8 cellular contexts compared by ENCODE assay signal in the genomic region with DNA sequence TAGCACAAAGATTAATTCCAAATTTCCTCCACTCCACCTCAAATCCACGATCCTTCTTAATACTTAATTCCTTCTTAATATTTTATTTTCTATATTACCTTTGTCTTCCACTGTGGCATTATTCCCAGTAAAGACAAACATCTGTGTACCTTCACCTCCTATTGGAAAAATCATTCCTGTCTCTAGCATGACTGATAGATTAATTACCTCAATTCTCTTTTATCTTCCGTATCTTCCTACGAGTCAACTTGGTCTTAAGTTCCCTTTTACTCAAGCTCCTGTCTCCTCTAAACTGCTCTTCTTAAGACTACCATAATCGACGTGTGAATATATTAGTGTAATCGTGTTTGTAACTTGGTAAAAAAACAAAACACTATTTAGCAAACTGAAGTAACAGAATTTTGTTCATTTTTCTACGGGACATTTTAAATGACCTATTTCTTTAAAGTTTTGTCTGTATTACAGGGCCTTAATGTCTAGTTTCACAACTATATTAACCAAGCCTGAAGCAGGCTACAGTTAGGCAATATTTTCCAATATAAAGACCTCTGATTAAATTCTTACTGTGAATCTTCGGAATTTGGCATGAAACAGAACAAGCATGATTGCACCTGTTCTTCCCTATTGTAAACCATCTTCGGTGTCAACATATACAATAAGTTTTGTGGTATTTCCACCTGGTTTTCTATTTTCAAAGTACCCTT. TPM values are rescaled to one million over a fixed set of nuclear protein-coding genes. Genes with fewer than 3 reads are reported as not detected.
A peak's percentile ranks its signal among the peaks of the same experiment; 100 is the strongest.
DNase-seq lines count a peak whose midpoint lies in the region; ATAC-seq, FAIRE-seq and TF ChIP-seq lines count a peak whose summit lies in the region.

No MANE protein-coding gene starts in this region.

- TF ChIP-seq CTCF in cardiac muscle cell (IDR thresholded peaks at IDR 0.05; ENCODE audit: low read depth, low read length) (no peak), kidney (IDR thresholded peaks at IDR 0.05; ENCODE audit: borderline replicate concordance, extremely low read depth, insufficient read depth) (no peak), thoracic aorta (IDR thresholded peaks at IDR 0.05) (no peak)

- FAIRE-seq in kidney (lab: Jason Lieb, UNC) (no peak), GM19239 (lab: Jason Lieb, UNC) (no peak)

- H3K36me3 Mint-ChIP-seq in activated T-helper 1 cell treated with anti-CD3 and anti-CD28 coated beads, Interleukin-12 subunit alpha, Interleukin-12 subunit beta, Interleukin-2, Interleukin-4 antibody, amounts not matched to agents 30 ng/mL and 10 ng/mL and 1 ng/mL, durations not matched to agents 14 hours and 24 hours and 36 hours (ENCODE audit: low read depth): peaks cover 22% of the 10 kb centered on the region

- peak overlapping the region; percentile 3 to 94 for H3K9ac ChIP-seq in kidney (ENCODE audit: low read length in 2 of 2)

- H3K27ac ChIP-seq in cardiac muscle cell (peak overlapping the region; percentile 81), kidney (ENCODE audit: low read depth in 2 of 2, low read length in 2 of 2) (peak overlapping the region; percentile 85 to 86), thoracic aorta (peak overlapping the region; percentile 94 to 97)

- no peak for DNase-seq in cardiac muscle cell (ENCODE audit: low read depth in 1 of 2, low spot score in 1 of 2)
- no peak for DNase-seq in Right ventricle myocardium inferior (ENCODE audit: missing footprints)
- no peak for DNase-seq in activated T-helper 1 cell treated with anti-CD3 and anti-CD28 coated beads, Interleukin-12 subunit alpha, Interleukin-12 subunit beta, Interleukin-2, Interleukin-4 antibody, amounts not matched to agents 30 ng/mL and 10 ng/mL and 1 ng/mL, durations not matched to agents 14 hours and 24 hours and 36 hours (ENCODE audit: low spot score)
- no peak for DNase-seq in kidney
- no peak for DNase-seq in thoracic aorta (ENCODE audit: low spot score)
- no peak for DNase-seq in effector CD8-positive, alpha-beta T cell (lab: John Stamatoyannopoulos, UW)
- DNase-seq in GM19239 (ENCODE audit: insufficient read length, low spot score): no peak

- H3K4me1 Mint-ChIP-seq in activated T-helper 1 cell treated with anti-CD3 and anti-CD28 coated beads, Interleukin-12 subunit alpha, Interleukin-12 subunit beta, Interleukin-2, Interleukin-4 antibody, amounts not matched to agents 30 ng/mL and 10 ng/mL and 1 ng/mL, durations not matched to agents 14 hours and 24 hours and 36 hours (ENCODE audit: low read depth): peaks cover 54% of the 10 kb centered on the region

- no peak for ATAC-seq in Right ventricle myocardium inferior
- no peak for ATAC-seq in thoracic aorta (ENCODE audit: insufficient number of reproducible peaks, low FRiP score, low read depth)
- no peak for ATAC-seq in HG03460 (IDR thresholded peaks at IDR 0.05; ENCODE audit: unreplicated experiment)

- intact Hi-C loops in Right ventricle myocardium inferior (cut with DNase I) (no loop called here), kidney (cut with DNase I) (no loop called here)
- intact Hi-C loops in activated T-helper 1 cell treated with anti-CD3 and anti-CD28 coated beads, Interleukin-12 subunit alpha, Interleukin-12 subunit beta, Interleukin-2, Interleukin-4 antibody, amounts not matched to agents 30 ng/mL and 10 ng/mL and 1 ng/mL, durations not matched to agents 14 hours and 24 hours and 36 hours (cut with micrococcal nuclease): loop anchor here (1.0 to 10.0 kb wide), 9 partner anchors 153 to 1963 kb away; a partner anchor contains a TSS

- H3K4me3 ChIP-seq in cardiac muscle cell (peak overlapping the region; percentile 89), kidney (ENCODE audit: low read length in 2 of 2) (peak overlapping the region; percentile 87 to 94), thoracic aorta (peak overlapping the region; percentile 92)

- H3K9me3 ChIP-seq in cardiac muscle cell (ENCODE audit: low read depth) (no peaks in the 10 kb centered on the region), kidney (ENCODE audit: control insufficient read depth in 1 of 2, low read length in 2 of 2) (no peaks in the 10 kb centered on the region), thoracic aorta (no peaks in the 10 kb centered on the region)

- H3K9me3 Mint-ChIP-seq in activated T-helper 1 cell treated with anti-CD3 and anti-CD28 coated beads, Interleukin-12 subunit alpha, Interleukin-12 subunit beta, Interleukin-2, Interleukin-4 antibody, amounts not matched to agents 30 ng/mL and 10 ng/mL and 1 ng/mL, durations not matched to agents 14 hours and 24 hours and 36 hours: peaks cover 5% of the 10 kb centered on the region

- H3K4me1 ChIP-seq in cardiac muscle cell (ENCODE audit: low read depth): peaks cover 27% of the 10 kb centered on the region
- peaks cover 4 to 16% of the 10 kb centered on the region in 2 donors for H3K4me1 ChIP-seq in kidney (ENCODE audit: control insufficient read depth in 1 of 2, insufficient read depth in 1 of 2, low read depth in 1 of 2, low read length in 2 of 2)
- peaks cover 14 to 36% of the 10 kb centered on the region in 2 donors for H3K4me1 ChIP-seq in thoracic aorta (ENCODE audit: control insufficient read depth in 1 of 2, low read depth in 2 of 2)

- peak overlapping the region; percentile 92 for H3K4me3 Mint-ChIP-seq in activated T-helper 1 cell treated with anti-CD3 and anti-CD28 coated beads, Interleukin-12 subunit alpha, Interleukin-12 subunit beta, Interleukin-2, Interleukin-4 antibody, amounts not matched to agents 30 ng/mL and 10 ng/mL and 1 ng/mL, durations not matched to agents 14 hours and 24 hours and 36 hours

- H3K36me3 ChIP-seq in cardiac muscle cell: peaks cover under 1% of the 10 kb centered on the region
- no peaks in the 10 kb centered on the region for H3K36me3 ChIP-seq in kidney (ENCODE audit: control insufficient read depth in 1 of 2, insufficient read depth in 2 of 2, low read length in 2 of 2)
- H3K36me3 ChIP-seq in thoracic aorta: no peaks in the 10 kb centered on the region

- H3K27me3 ChIP-seq in cardiac muscle cell (no peaks in the 10 kb centered on the region), thoracic aorta (replicated peaks; ENCODE audit: insufficient read depth) (no peaks in the 10 kb centered on the region)

- peak overlapping the region; percentile 93 for H3K27ac Mint-ChIP-seq in activated T-helper 1 cell treated with anti-CD3 and anti-CD28 coated beads, Interleukin-12 subunit alpha, Interleukin-12 subunit beta, Interleukin-2, Interleukin-4 antibody, amounts not matched to agents 30 ng/mL and 10 ng/mL and 1 ng/mL, durations not matched to agents 14 hours and 24 hours and 36 hours

- H3K27me3 Mint-ChIP-seq in activated T-helper 1 cell treated with anti-CD3 and anti-CD28 coated beads, Interleukin-12 subunit alpha, Interleukin-12 subunit beta, Interleukin-2, Interleukin-4 antibody, amounts not matched to agents 30 ng/mL and 10 ng/mL and 1 ng/mL, durations not matched to agents 14 hours and 24 hours and 36 hours (ENCODE audit: insufficient read depth): no peaks in the 10 kb centered on the region

RNA-seq across cellular contexts. Expression of a gene that starts 1.1 kb away (rescaled TPM):
- 18.8 and 21.0 TPM in 2 replicates for total RNA-seq in cardiac muscle cell
- 8.7 and 10.9 TPM in 2 replicates for polyA plus RNA-seq in cardiac muscle cell
- total RNA-seq in Right ventricle myocardium inferior: 17.6 TPM
- total RNA-seq in activated T-helper 1 cell treated with anti-CD3 and anti-CD28 coated beads, Interleukin-12 subunit alpha, Interleukin-12 subunit beta, Interleukin-2, Interleukin-4 antibody, amounts not matched to agents 30 ng/mL and 10 ng/mL and 1 ng/mL, durations not matched to agents 14 hours and 24 hours and 36 hours: 29.8 and 32.0 TPM in 2 replicates
- 21.9 TPM for total RNA-seq in kidney
- polyA plus RNA-seq in kidney (ENCODE audit: insufficient read depth, low read depth, low replicate concordance): 5.2 TPM
- 10 to 100 TPM; 20.7 to 22.9 TPM for total RNA-seq in thoracic aorta
